In genomic region chr6:44256291-44257006, GRCh38 we compare ENCODE assay signal across 9 cellular contexts. TPM values are rescaled to one million over a fixed set of nuclear protein-coding genes. Genes with fewer than 3 reads are reported as not detected.
A peak's percentile ranks its signal among the peaks of the same experiment; 100 is the strongest.
DNase-seq lines count a peak whose midpoint lies in the region; ATAC-seq, FAIRE-seq and TF ChIP-seq lines count a peak whose summit lies in the region.
"Had no signal": no experiment of that assay in that cellular context is flagged by ENCODE, and none has a peak within 500 bp of the region (broad histone marks: within the 10 kb centered on the region; RNA-seq: fewer than 3 reads in every experiment).

No MANE protein-coding gene starts in this region.

- peak overlapping the region; percentile 93 for H3K27ac ChIP-seq in K562 (ENCODE audit: extremely low read depth, low read depth, low read length)
- H3K27ac ChIP-seq in right lobe of liver = peak overlapping the region; percentile 84 to 89 (median 88)
- H3K27ac ChIP-seq in thymus (ENCODE audit: low read depth) = peak overlapping the region; percentile 87

- peak overlapping the region; percentile 83 for H3K4me3 ChIP-seq in LNCaP clone FGC (ENCODE audit: low read depth, low read length)
- H3K4me3 ChIP-seq in K562 = peak overlapping the region; percentile 81
- peak overlapping the region; percentile 91 to 94 (median 94) for H3K4me3 ChIP-seq in right lobe of liver
- peak overlapping the region; percentile 77 for H3K4me3 ChIP-seq in thymus (ENCODE audit: low read length)

- no peak for TF ChIP-seq RAD21 in K562 (CRISPR knock-in tag; conservative IDR thresholded peaks at IDR 0.05 in 1 of 2, IDR thresholded peaks at IDR 0.05 in 1 of 2)

- intact Hi-C loops in K562 (cut with micrococcal nuclease) (no loop called here), right lobe of liver (cut with DNase I) (no loop called here)

- H3K27me3 ChIP-seq in K562 (ENCODE audit: control insufficient read depth in 2 of 2, insufficient read depth in 2 of 2, low read length in 2 of 2) (no peaks in the 10 kb centered on the region), right lobe of liver (no peaks in the 10 kb centered on the region), thymus (ENCODE audit: control insufficient read depth, insufficient read depth) (no peaks in the 10 kb centered on the region)

- BruUV-seq in K562 (replicated peaks; lab: Mats Ljungman, UMichigan) = TSS peak; percentile 29

- CTCF ChIA-PET in K562 (lab: Yijun Ruan, JAX; ENCODE audit: low intra/inter-chr PET ratio) = interaction anchor here (1.3 kb wide), 1 partner anchor 482 kb away, joined by 3 read pairs; no protein-coding TSS in a partner anchor

- WGBS in K562 (ENCODE audit: insufficient coverage, low coverage, missing lambda C conversion rate) = 8% methylated on average over 22 of the region's 25 CpGs
- WGBS in right lobe of liver (ENCODE audit: insufficient coverage, low coverage, low lambda C conversion rate, missing lambda C conversion rate) = 2% methylated on average over 13 of the region's 25 CpGs
- WGBS in thymus = 16% methylated on average over 25 of the region's 25 CpGs

- ATAC-seq in K562 (no peak), right lobe of liver (peak; percentile 15 to 41 (median 28))

- TF ChIP-seq EP300 in K562 (IDR thresholded peaks at IDR 0.05; ENCODE audit: low read length) = no peak

- TF ChIP-seq CTCF in LNCaP clone FGC (IDR thresholded peaks at IDR 0.05; ENCODE audit: control insufficient read depth, extremely low read depth, insufficient read depth) = no peak
- no peak for TF ChIP-seq CTCF in K562 (IDR thresholded peaks at IDR 0.05 in 2 of 3, conservative IDR thresholded peaks at IDR 0.05 in 1 of 3; ENCODE audit: insufficient read depth in 2 of 3, low read depth in 1 of 3, low read length in 3 of 3)
- no peak for TF ChIP-seq CTCF in right lobe of liver (IDR thresholded peaks at IDR 0.05)

- peaks cover 19% of the 10 kb centered on the region for H3K9me1 ChIP-seq in K562 (ENCODE audit: control insufficient read depth, insufficient read depth, low read length)

- H2AFZ ChIP-seq in K562 (ENCODE audit: low read depth, low read length) = peak overlapping the region; percentile 87; the same call in 1 of the 2 replicates

- H4K20me1 ChIP-seq in K562 (replicated peaks; ENCODE audit: control insufficient read depth, insufficient read depth, low read length) = peaks cover 48% of the 10 kb centered on the region

- DNase-seq in ELF-1 (ENCODE audit: low read depth, low spot score) = peak; percentile 66
- no peak for DNase-seq in LNCaP clone FGC (ENCODE audit: low read depth)
- DNase-seq in K562 (ENCODE audit: extremely low read depth in 1 of 4, low spot score in 3 of 4) = no peak
- peak; percentile 43 to 60 (median 58) for DNase-seq in right lobe of liver
- no peak for DNase-seq in NCI-H1092 treated with DMSO at 0.1 percent for 48 hours (lab: John Stamatoyannopoulos, UW)
- no peak for DNase-seq in HCEC 1CT
- DNase-seq in H54 (ENCODE audit: insufficient read length, low spot score) = no peak

- TF ChIP-seq POLR2A in K562 (conservative IDR thresholded peaks at IDR 0.05) = no peak
- TF ChIP-seq POLR2A in right lobe of liver (IDR thresholded peaks at IDR 0.05) = no peak
- TF ChIP-seq POLR2A in H54 (IDR thresholded peaks at IDR 0.05; ENCODE audit: low read depth, low read length) = no peak; the same call in 1 of the 2 replicates

- peak overlapping the region; percentile 85 to 93 for H3K9ac ChIP-seq in K562 (ENCODE audit: insufficient read depth in 1 of 2, low read depth in 2 of 2, low read length in 2 of 2)

- H3K4me1 ChIP-seq in K562 (replicated peaks in 1 of 2; ENCODE audit: control insufficient read depth in 2 of 2, insufficient read depth in 2 of 2, low read length in 2 of 2) = peaks cover 35 to 42% of the 10 kb centered on the region in 2 experiments; a peak in 4 of 5 replicates
- peaks cover 0 to 16% (median 0%) of the 10 kb centered on the region in 4 donors for H3K4me1 ChIP-seq in right lobe of liver
- peaks cover 7% of the 10 kb centered on the region for H3K4me1 ChIP-seq in thymus (ENCODE audit: control insufficient read depth, insufficient read depth, low read length)

- in situ Hi-C loops in K562 (cut with MboI) = no loop called here

- H3K36me3 ChIP-seq in K562 (ENCODE audit: control insufficient read depth, insufficient read depth, low read length) (peaks cover 79% of the 10 kb centered on the region), right lobe of liver (peaks cover 7 to 49% (median 25%) of the 10 kb centered on the region in 4 donors), thymus (ENCODE audit: control insufficient read depth, insufficient read depth) (peaks cover 46% of the 10 kb centered on the region)

- H3K79me2 ChIP-seq in K562 (ENCODE audit: control insufficient read depth, insufficient read depth, low read length) = peaks cover 33% of the 10 kb centered on the region

- FAIRE-seq in K562 (lab: Jason Lieb, UNC) = no peak
- FAIRE-seq in H54 (lab: Jason Lieb, UNC) = no peak

- POLR2A ChIA-PET in K562 (lab: Yijun Ruan, JAX) = interaction anchor here (0.5 to 3.2 kb wide), 27 partner anchors 11 to 1415 kb away, joined by 3 to 144 read pairs (median 4); partner anchors contain the start of genes HSP90AB1 and TMEM151B

- H3K9me3 ChIP-seq in K562 (replicated peaks; ENCODE audit: control insufficient read depth, insufficient read depth, low read depth, low read length) (no peaks in the 10 kb centered on the region), right lobe of liver (no peaks in the 10 kb centered on the region), thymus (ENCODE audit: control insufficient read depth) (no peaks in the 10 kb centered on the region)

- peak overlapping the region; percentile 89 for H3K4me2 ChIP-seq in K562 (ENCODE audit: insufficient read depth, low read length)

RNA-seq across cellular contexts. Expression of gene SLC35B2, which starts 0.9 kb away (rescaled TPM):
- 26.7 and 95.0 TPM in 2 replicates for total RNA-seq in K562 (2011; cell fraction: chromatin; rRNA removed; ENCODE audit: low replicate concordance)
- total RNA-seq in K562 (2011; cell fraction: nucleolus; rRNA removed) = 138 and 143 TPM in 2 replicates
- total RNA-seq in K562 (2011; cell fraction: nucleoplasm; rRNA removed) = 89.1 and 89.6 TPM in 2 replicates
- total RNA-seq in K562 (2014; rRNA removed) = 43.6 and 59.3 TPM in 2 replicates
- 31.1 and 38.8 TPM in 2 replicates for total RNA-seq in K562 (2014; rRNA removed; fragmentation: Illumina TruSeq; extraction: Trizol)
- 46.0 and 47.1 TPM in 2 replicates for total RNA-seq in K562 (2015; rRNA removed; fragmentation: Illumina TruSeq; extraction: Trizol)
- 53.1 and 54.3 TPM in 2 replicates for total RNA-seq in K562 (2021)
- polyA plus RNA-seq in K562 (2011; rRNA removed) = 50.8 and 53.9 TPM in 2 replicates
- 78.9 and 125 TPM in 2 replicates for polyA plus RNA-seq in K562 (2011; cell fraction: cytosol; rRNA removed)
- polyA plus RNA-seq in K562 (2011; cell fraction: nucleus; rRNA removed) = 67.9 and 76.7 TPM in 2 replicates
- 57.9 and 70.2 TPM in 2 replicates for polyA plus RNA-seq in K562 (2012)
- polyA plus RNA-seq in K562 (2014; fragmentation: Illumina TruSeq; extraction: Trizol) = 57.6 and 58.9 TPM in 2 replicates
- 10 to 100 TPM; 14.5 to 19.2 TPM for polyA plus RNA-seq in K562 (2014; fragmentation: Nextera tagmentation; extraction: Ambion mirVana)
- polyA plus RNA-seq in K562 (2014; rRNA removed) = 59.1 and 61.8 TPM in 2 replicates
- polyA minus RNA-seq in K562 (2011; rRNA and poly(A)+ RNA removed) = 23.7 and 34.2 TPM in 2 replicates
- 21.6 and 21.9 TPM in 2 replicates for polyA minus RNA-seq in K562 (2011; cell fraction: cytosol; rRNA and poly(A)+ RNA removed)
- 19.0 and 20.8 TPM in 2 replicates for polyA minus RNA-seq in K562 (2011; cell fraction: nucleus; rRNA and poly(A)+ RNA removed)
- total RNA-seq in right lobe of liver = 10 to 100 TPM; 15.1 to 29.0 (median 20.9) TPM
- polyA plus RNA-seq in thymus = 18.8 TPM

RNA-seq across cellular contexts. Expression of gene NFKBIE, which starts 8.9 kb away (rescaled TPM):
- 10.6 and 17.8 TPM in 2 replicates for total RNA-seq in K562 (2011; cell fraction: chromatin; rRNA removed; ENCODE audit: low replicate concordance)
- total RNA-seq in K562 (2011; cell fraction: nucleolus; rRNA removed) = 11.2 and 14.0 TPM in 2 replicates
- total RNA-seq in K562 (2011; cell fraction: nucleoplasm; rRNA removed) = 7.4 and 8.2 TPM in 2 replicates
- total RNA-seq in K562 (2014; rRNA removed) (15.7 TPM in 2 replicates), K562 (2014; rRNA removed; fragmentation: Illumina TruSeq; extraction: Trizol) (11.6 and 11.7 TPM in 2 replicates), K562 (2015; rRNA removed; fragmentation: Illumina TruSeq; extraction: Trizol) (14.2 and 14.6 TPM in 2 replicates), K562 (2021) (14.0 and 16.4 TPM in 2 replicates), right lobe of liver (10 to 100 TPM in 3 of 6 experiments, 1 to 10 TPM in 3; 2.5 to 30.2 (median 10.8) TPM)
- polyA plus RNA-seq in K562 (2011; rRNA removed) (11.9 and 12.3 TPM in 2 replicates), K562 (2014; fragmentation: Illumina TruSeq; extraction: Trizol) (10.0 and 12.3 TPM in 2 replicates), K562 (2014; fragmentation: Nextera tagmentation; extraction: Ambion mirVana) (1 to 10 TPM; 2.1 to 2.9 TPM), K562 (2014; rRNA removed) (10.2 and 11.6 TPM in 2 replicates), thymus (16.4 TPM)
- polyA plus RNA-seq in K562 (2011; cell fraction: cytosol; rRNA removed) = 10.4 and 28.2 TPM in 2 replicates
- 9.7 and 14.7 TPM in 2 replicates for polyA plus RNA-seq in K562 (2011; cell fraction: nucleus; rRNA removed)
- polyA plus RNA-seq in K562 (2012) = 11.2 and 13.6 TPM in 2 replicates
- 8.3 and 9.5 TPM in 2 replicates for polyA minus RNA-seq in K562 (2011; rRNA and poly(A)+ RNA removed)
- polyA minus RNA-seq in K562 (2011; cell fraction: cytosol; rRNA and poly(A)+ RNA removed) = 9.4 and 10.1 TPM in 2 replicates
- polyA minus RNA-seq in K562 (2011; cell fraction: nucleus; rRNA and poly(A)+ RNA removed) = 12.0 and 12.9 TPM in 2 replicates

RNA-seq across cellular contexts. Expression of gene HSP90AB1, which starts 9.5 kb away (rescaled TPM):
- 266 and 322 TPM in 2 replicates for total RNA-seq in K562 (2011; cell fraction: chromatin; rRNA removed; ENCODE audit: low replicate concordance)
- 268 and 275 TPM in 2 replicates for total RNA-seq in K562 (2011; cell fraction: nucleolus; rRNA removed)
- total RNA-seq in K562 (2011; cell fraction: nucleoplasm; rRNA removed) = 328 and 337 TPM in 2 replicates
- total RNA-seq in K562 (2014; rRNA removed) (2,052 and 2,390 TPM in 2 replicates), K562 (2014; rRNA removed; fragmentation: Illumina TruSeq; extraction: Trizol) (2,633 and 2,824 TPM in 2 replicates), K562 (2015; rRNA removed; fragmentation: Illumina TruSeq; extraction: Trizol) (2,220 and 2,262 TPM in 2 replicates), K562 (2021) (2,162 and 2,174 TPM in 2 replicates), right lobe of liver (100 to 1,000 TPM; 183 to 566 (median 345) TPM)
- polyA plus RNA-seq in K562 (2011; rRNA removed) (2,356 and 2,496 TPM in 2 replicates), K562 (2014; fragmentation: Illumina TruSeq; extraction: Trizol) (3,149 and 3,358 TPM in 2 replicates), K562 (2014; fragmentation: Nextera tagmentation; extraction: Ambion mirVana) (1,000 to 10,000 TPM; 1,975 to 2,865 TPM), K562 (2014; rRNA removed) (1,691 and 1,780 TPM in 2 replicates), thymus (252 TPM)
- polyA plus RNA-seq in K562 (2011; cell fraction: cytosol; rRNA removed) = 1,126 and 1,804 TPM in 2 replicates
- 568 and 703 TPM in 2 replicates for polyA plus RNA-seq in K562 (2011; cell fraction: nucleus; rRNA removed)
- polyA plus RNA-seq in K562 (2012) = 1,146 and 2,065 TPM in 2 replicates
- polyA minus RNA-seq in K562 (2011; rRNA and poly(A)+ RNA removed) = 2,497 and 2,549 TPM in 2 replicates
- polyA minus RNA-seq in K562 (2011; cell fraction: cytosol; rRNA and poly(A)+ RNA removed) = 1,081 and 1,374 TPM in 2 replicates
- 111 and 287 TPM in 2 replicates for polyA minus RNA-seq in K562 (2011; cell fraction: nucleus; rRNA and poly(A)+ RNA removed)

RNA-seq across cellular contexts. Expression of gene TMEM151B, which starts 13.8 kb away (rescaled TPM):
- total RNA-seq in K562 (2011; cell fraction: chromatin; rRNA removed; ENCODE audit: low replicate concordance) = 0.30 TPM in 1 of 2 replicates, not detected in the other
- under 0.01 and 0.26 TPM in 2 replicates for total RNA-seq in K562 (2011; cell fraction: nucleolus; rRNA removed)
- total RNA-seq in K562 (2011; cell fraction: nucleoplasm; rRNA removed) = not detected in 2 replicates
- total RNA-seq in K562 (2014; rRNA removed) (not detected in 2 replicates), K562 (2014; rRNA removed; fragmentation: Illumina TruSeq; extraction: Trizol) (not detected in 2 replicates), K562 (2015; rRNA removed; fragmentation: Illumina TruSeq; extraction: Trizol) (not detected in 2 replicates), K562 (2021) (not detected in 2 replicates), right lobe of liver (not detected)
- polyA plus RNA-seq in K562 (2011; rRNA removed) (not detected in 2 replicates), K562 (2014; fragmentation: Illumina TruSeq; extraction: Trizol) (not detected in 2 replicates), K562 (2014; fragmentation: Nextera tagmentation; extraction: Ambion mirVana) (not detected), K562 (2014; rRNA removed) (not detected in 2 replicates), thymus (0.50 TPM)
- 0.01 TPM in 1 of 2 replicates, not detected in the other for polyA plus RNA-seq in K562 (2011; cell fraction: cytosol; rRNA removed)
- 0.04 TPM in 1 of 2 replicates, not detected in the other for polyA plus RNA-seq in K562 (2011; cell fraction: nucleus; rRNA removed)
- polyA plus RNA-seq in K562 (2012) = 0.34 and 0.36 TPM in 2 replicates
- 0.09 TPM in 1 of 2 replicates, not detected in the other for polyA minus RNA-seq in K562 (2011; rRNA and poly(A)+ RNA removed)
- polyA minus RNA-seq in K562 (2011; cell fraction: cytosol; rRNA and poly(A)+ RNA removed) = not detected in 2 replicates
- not detected in 2 replicates for polyA minus RNA-seq in K562 (2011; cell fraction: nucleus; rRNA and poly(A)+ RNA removed)
- total RNA-seq: T-helper 2 cell treated with Interferon-gamma antibody and Interleukin-4, amounts not matched to agents 100 ng/mL and 5 ng/mL, for 36 hours had no signal

RNA-seq across cellular contexts. Expression of gene SLC29A1, which starts 33.1 kb away (rescaled TPM):
- total RNA-seq in K562 (2011; cell fraction: chromatin; rRNA removed; ENCODE audit: low replicate concordance) = 171 and 379 TPM in 2 replicates
- 331 and 348 TPM in 2 replicates for total RNA-seq in K562 (2011; cell fraction: nucleolus; rRNA removed)
- 305 and 360 TPM in 2 replicates for total RNA-seq in K562 (2011; cell fraction: nucleoplasm; rRNA removed)
- total RNA-seq in K562 (2014; rRNA removed) (57.7 and 89.5 TPM in 2 replicates), K562 (2014; rRNA removed; fragmentation: Illumina TruSeq; extraction: Trizol) (32.8 and 35.3 TPM in 2 replicates), K562 (2015; rRNA removed; fragmentation: Illumina TruSeq; extraction: Trizol) (43.2 and 44.3 TPM in 2 replicates), K562 (2021) (103 and 107 TPM in 2 replicates), right lobe of liver (10 to 100 TPM; 27.4 to 51.3 (median 31.4) TPM)
- polyA plus RNA-seq in K562 (2011; rRNA removed) (148 and 204 TPM in 2 replicates), K562 (2014; fragmentation: Illumina TruSeq; extraction: Trizol) (136 and 170 TPM in 2 replicates), K562 (2014; fragmentation: Nextera tagmentation; extraction: Ambion mirVana) (10 to 100 TPM; 18.9 to 42.0 TPM), K562 (2014; rRNA removed) (140 and 147 TPM in 2 replicates), thymus (17.9 TPM)
- polyA plus RNA-seq in K562 (2011; cell fraction: cytosol; rRNA removed) = 291 and 372 TPM in 2 replicates
- polyA plus RNA-seq in K562 (2011; cell fraction: nucleus; rRNA removed) = 496 and 544 TPM in 2 replicates
- 90.3 and 112 TPM in 2 replicates for polyA plus RNA-seq in K562 (2012)
- 119 and 153 TPM in 2 replicates for polyA minus RNA-seq in K562 (2011; rRNA and poly(A)+ RNA removed)
- polyA minus RNA-seq in K562 (2011; cell fraction: cytosol; rRNA and poly(A)+ RNA removed) = 67.5 and 84.3 TPM in 2 replicates
- 71.0 and 95.0 TPM in 2 replicates for polyA minus RNA-seq in K562 (2011; cell fraction: nucleus; rRNA and poly(A)+ RNA removed)

Comparison
In these comparisons a context has a peak if more than half of its experiments do, and no peak if none do; other contexts are left out.
1. DNase-seq: peak in ELF-1 (single experiment) and right lobe of liver (3 of 3); none in LNCaP clone FGC (single experiment), K562 (0 of 4), NCI-H1092 treated with DMSO at 0.1 percent for 48 hours (single experiment), HCEC 1CT (single experiment) and H54 (single experiment).
2. Peak in every context shown above with its lines, with median percentiles within 50 percentile points of each other: H3K4me3 ChIP-seq and H3K27ac ChIP-seq.